ENCODE assay signal across 13 cellular contexts in genomic region chr14:101469382-101470251, GRCh38.
"Had no signal": no experiment of that assay in that cellular context is flagged by ENCODE, and none has a peak within 500 bp of the region (broad histone marks: within the 10 kb centered on the region; RNA-seq: fewer than 3 reads in every experiment).

No MANE protein-coding gene starts in this region.

- ATAC-seq: effector memory CD8-positive, alpha-beta T cell; right cardiac atrium; stimulated activated naive B cell treated with anti-CD40 and anti-IgM and Interleukin-4, amounts not matched to agents 10 μg/mL and 1 μg/mL and 100 μg/mL, for 72 hours; T-helper 17 cell had no signal

- FAIRE-seq: TTC549 had no signal

- H3K27me3 ChIP-seq: adrenal gland, hepatocyte had no signal

- DNase-seq: activated B cell treated with CpG ODN at 0.5 μM for 24 hours; activated naive CD4-positive, alpha-beta T cell treated with anti-CD3 and anti-CD28 coated beads for 36 hours; central memory CD4-positive, alpha-beta T cell; effector memory CD8-positive, alpha-beta T cell; kidney glomerular epithelial cell; right cardiac atrium; stimulated activated naive B cell treated with anti-CD40 and anti-IgM and Interleukin-4, amounts not matched to agents 10 μg/mL and 1 μg/mL and 100 μg/mL, for 72 hours; T-helper 17 cell; trophoblast cell had no signal

- H3K36me3 ChIP-seq: adrenal gland had no signal

- H3K4me3 ChIP-seq: adrenal gland, hepatocyte, smooth muscle cell had no signal
